18 cellular contexts compared by ENCODE assay signal in the genomic region with DNA sequence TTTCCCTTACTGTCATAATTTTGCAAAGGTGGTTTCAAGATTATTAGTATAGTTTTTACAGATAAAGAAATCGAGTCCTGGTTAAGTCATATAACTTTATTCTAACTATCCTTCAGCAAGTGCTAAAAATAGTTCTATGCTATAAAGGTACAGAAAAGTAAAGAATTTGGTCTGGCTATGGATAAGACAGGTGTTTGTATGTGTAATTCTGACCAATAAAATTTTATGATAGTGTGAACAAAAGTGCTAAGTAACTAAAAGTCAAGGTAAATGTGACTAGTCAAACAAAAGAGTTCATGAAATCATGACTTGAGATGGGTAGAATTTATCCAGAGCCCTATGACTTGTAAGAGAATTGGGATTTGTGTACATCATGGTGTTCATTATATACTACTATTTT.
"Had no signal": no experiment of that assay in that cellular context is flagged by ENCODE, and none has a peak within 500 bp of the region (broad histone marks: within the 10 kb centered on the region; RNA-seq: fewer than 3 reads in every experiment).

No MANE protein-coding gene starts in this region.

- H3K9ac ChIP-seq: SK-N-SH had no signal

- DNase-seq: KBM-7, NCI-H1092 treated with DMSO at 0.1 percent for 48 hours, NCI-H1436, NCI-H187, NCI-H2029, NCI-H2081 treated with DMSO at 0.1 percent for 48 hours, NCI-H2171, NCI-H226, NCI-H446, NCI-H510A, NCI-H524 treated with DMSO at 0.1 percent for 48 hours, NCI-H69, NCI-H774, PC-3, SHP77, SK-N-SH had no signal

- H3K27ac ChIP-seq: RWPE1 had no signal

- H3K4me2 ChIP-seq: SK-N-SH had no signal

- ATAC-seq: Panc1, PC-3 had no signal

- H3K9me2 ChIP-seq: SK-N-SH had no signal
